Comparison of ENCODE assay signal across 7 cellular contexts in the genomic region with DNA sequence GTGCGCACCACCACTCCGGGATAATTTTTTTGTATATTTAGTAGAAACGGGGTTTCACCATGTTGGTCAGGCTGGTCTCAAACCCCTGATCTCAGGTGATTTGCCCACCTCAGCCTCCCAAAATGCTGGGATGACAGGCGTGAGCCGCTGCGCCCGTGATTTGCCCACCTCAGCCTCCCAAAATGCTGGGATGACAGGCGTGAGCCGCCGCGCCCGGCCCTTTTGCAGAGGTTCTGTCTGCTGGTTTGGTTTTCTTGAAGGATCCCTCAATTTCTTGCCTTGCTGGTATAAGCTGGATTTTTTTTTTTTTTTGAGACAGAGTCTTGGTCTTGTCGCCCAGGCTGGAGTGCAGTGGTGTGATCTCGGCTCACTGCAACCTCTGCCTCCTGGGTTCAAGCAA. TPM values are rescaled to one million over a fixed set of nuclear protein-coding genes. Genes with fewer than 3 reads are reported as not detected.
A peak's percentile ranks its signal among the peaks of the same experiment; 100 is the strongest.
DNase-seq lines count a peak whose midpoint lies in the region; ATAC-seq and TF ChIP-seq lines count a peak whose summit lies in the region.
"Not testable (repeated sequence)": the region's sequence is repeated elsewhere in the genome, so short reads cannot be mapped to it uniquely, and the experiment has no call there.

No MANE protein-coding gene starts in this region.

- peaks cover 90% of the 10 kb centered on the region for H3K79me2 ChIP-seq in OCI-LY1 (ENCODE audit: insufficient read depth, low read length)

- ATAC-seq in CD8-positive, alpha-beta T cell; T-helper 17 cell; activated CD8-positive, alpha-beta T cell treated with anti-CD3 and anti-CD28 coated beads for 36 hours; Right ventricle myocardium inferior; naive thymus-derived CD8-positive, alpha-beta T cell; sciatic nerve: not testable (repeated sequence)

- peaks cover 62% of the 10 kb centered on the region for H3K4me1 Mint-ChIP-seq in CD8-positive, alpha-beta T cell (ENCODE audit: low read depth)
- H3K4me1 Mint-ChIP-seq in T-helper 17 cell, result peaks cover 36% of the 10 kb centered on the region
- H3K4me1 Mint-ChIP-seq in activated CD8-positive, alpha-beta T cell treated with anti-CD3 and anti-CD28 coated beads for 36 hours (ENCODE audit: low read depth), result peaks cover 55% of the 10 kb centered on the region
- H3K4me1 Mint-ChIP-seq in naive thymus-derived CD8-positive, alpha-beta T cell, result peaks cover 29 to 75% (median 65%) of the 10 kb centered on the region in 4 donors

- H3K36me3 Mint-ChIP-seq in CD8-positive, alpha-beta T cell, result peaks cover 11% of the 10 kb centered on the region
- not testable (repeated sequence) for H3K36me3 Mint-ChIP-seq in T-helper 17 cell (ENCODE audit: low read depth); naive thymus-derived CD8-positive, alpha-beta T cell
- H3K36me3 Mint-ChIP-seq in activated CD8-positive, alpha-beta T cell treated with anti-CD3 and anti-CD28 coated beads for 36 hours (ENCODE audit: low read depth), result peaks cover 22% of the 10 kb centered on the region

- intact Hi-C loops in CD8-positive, alpha-beta T cell (cut with DNase I, micrococcal nuclease); activated CD8-positive, alpha-beta T cell treated with anti-CD3 and anti-CD28 coated beads for 36 hours (cut with micrococcal nuclease); Right ventricle myocardium inferior (cut with DNase I); sciatic nerve (cut with DNase I): not testable (repeated sequence)

- not testable (repeated sequence) for H4K20me1 ChIP-seq in OCI-LY1 (ENCODE audit: insufficient read depth, low read length)

- not testable (repeated sequence) for H3K9me2 ChIP-seq in OCI-LY1 (ENCODE audit: low read depth, low read length)

- H3K27me3 Mint-ChIP-seq in CD8-positive, alpha-beta T cell (ENCODE audit: low read depth); T-helper 17 cell; activated CD8-positive, alpha-beta T cell treated with anti-CD3 and anti-CD28 coated beads for 36 hours; naive thymus-derived CD8-positive, alpha-beta T cell: not testable (repeated sequence)

- H3K4me3 Mint-ChIP-seq in CD8-positive, alpha-beta T cell; T-helper 17 cell; activated CD8-positive, alpha-beta T cell treated with anti-CD3 and anti-CD28 coated beads for 36 hours: not testable (repeated sequence)
- peak overlapping the region in 4 of 10 donors; percentile 4 to 90 (median 67) for H3K4me3 Mint-ChIP-seq in naive thymus-derived CD8-positive, alpha-beta T cell

- H3K9me3 ChIP-seq in CD8-positive, alpha-beta T cell (ENCODE audit: low read length); OCI-LY1 (ENCODE audit: low read length); T-helper 17 cell (ENCODE audit: control insufficient read depth, low read length, poor library complexity, severe bottlenecking): not testable (repeated sequence)

- not testable (repeated sequence) for H3K9ac ChIP-seq in OCI-LY1 (ENCODE audit: low read length)

- not testable (repeated sequence) for H2AFZ ChIP-seq in OCI-LY1 (ENCODE audit: low read length)

- not testable (repeated sequence) for H3F3A ChIP-seq in OCI-LY1 (ENCODE audit: insufficient read depth, low read length)

- POLR2A ChIA-PET in CD8-positive, alpha-beta T cell (lab: Charles Lee), result not testable (repeated sequence)
- POLR2A ChIA-PET in activated CD8-positive, alpha-beta T cell treated with anti-CD3 and anti-CD28 coated beads for 36 hours (lab: Charles Lee), result interaction anchor here (0.7 to 1.0 kb wide), 3 partner anchors 35 to 385 kb away, joined by 3 read pairs; no protein-coding TSS in a partner anchor
- POLR2A ChIA-PET in naive thymus-derived CD8-positive, alpha-beta T cell (lab: Charles Lee), result interaction anchor here (2.0 kb wide), 1 partner anchor 9 kb away, joined by 15 read pairs; a partner anchor contains a TSS

- not testable (repeated sequence) for TF ChIP-seq CTCF in CD8-positive, alpha-beta T cell (IDR thresholded peaks at IDR 0.05); OCI-LY1 (IDR thresholded peaks at IDR 0.05; ENCODE audit: low read length); activated CD8-positive, alpha-beta T cell treated with anti-CD3 and anti-CD28 coated beads for 36 hours (IDR thresholded peaks at IDR 0.05)

- DNase-seq in CD8-positive, alpha-beta T cell; T-helper 17 cell; activated CD8-positive, alpha-beta T cell treated with anti-CD3 and anti-CD28 coated beads for 36 hours; naive thymus-derived CD8-positive, alpha-beta T cell: not testable (repeated sequence)
- peak; percentile 39 for DNase-seq in Right ventricle myocardium inferior (ENCODE audit: missing footprints)
- DNase-seq in sciatic nerve (ENCODE audit: low spot score), result peak; percentile 47

- not testable (repeated sequence) for H3K4me3 ChIP-seq in CD8-positive, alpha-beta T cell (ENCODE audit: low read depth, low read length); OCI-LY1 (ENCODE audit: low read depth, low read length, poor library complexity, severe bottlenecking)

- not testable (repeated sequence) for H3K27ac ChIP-seq in CD8-positive, alpha-beta T cell (ENCODE audit: low read depth, low read length)
- peak overlapping the region; percentile 49 for H3K27ac ChIP-seq in OCI-LY1 (ENCODE audit: low read depth, low read length, poor library complexity, severe bottlenecking)

- peak overlapping the region; percentile 22 for H3K27ac Mint-ChIP-seq in CD8-positive, alpha-beta T cell
- H3K27ac Mint-ChIP-seq in T-helper 17 cell, result peak overlapping the region; percentile 39
- peak overlapping the region; percentile 94 for H3K27ac Mint-ChIP-seq in activated CD8-positive, alpha-beta T cell treated with anti-CD3 and anti-CD28 coated beads for 36 hours
- peak overlapping the region in 6 of 10 donors; percentile 21 to 94 (median 92) for H3K27ac Mint-ChIP-seq in naive thymus-derived CD8-positive, alpha-beta T cell

- not testable (repeated sequence) for H3K4me2 ChIP-seq in OCI-LY1 (ENCODE audit: low read length)

- not testable (repeated sequence) for H3K27me3 ChIP-seq in CD8-positive, alpha-beta T cell (ENCODE audit: insufficient read depth, low read length); OCI-LY1 (ENCODE audit: insufficient read depth, low read length)

- H3K9me3 Mint-ChIP-seq in CD8-positive, alpha-beta T cell; activated CD8-positive, alpha-beta T cell treated with anti-CD3 and anti-CD28 coated beads for 36 hours; naive thymus-derived CD8-positive, alpha-beta T cell: not testable (repeated sequence)

- H3K4me1 ChIP-seq in CD8-positive, alpha-beta T cell (ENCODE audit: insufficient read depth, low read length), result peaks cover 50% of the 10 kb centered on the region
- peaks cover 76% of the 10 kb centered on the region for H3K4me1 ChIP-seq in OCI-LY1 (ENCODE audit: insufficient read depth, low read length, severe bottlenecking)

- CTCF ChIA-PET in CD8-positive, alpha-beta T cell (lab: Charles Lee), result interaction anchor here (1.5 kb wide), 1 partner anchor 68 kb away, joined by 6 read pairs; no protein-coding TSS in a partner anchor
- CTCF ChIA-PET in activated CD8-positive, alpha-beta T cell treated with anti-CD3 and anti-CD28 coated beads for 36 hours (lab: Charles Lee), result interaction anchor here (0.9 to 2.0 kb wide), 5 partner anchors 9 to 68 kb away, joined by 3 to 6 read pairs (median 3); a partner anchor contains a TSS

- not testable (repeated sequence) for H3K36me3 ChIP-seq in CD8-positive, alpha-beta T cell (ENCODE audit: insufficient read depth, low read length)
- peaks cover 27% of the 10 kb centered on the region for H3K36me3 ChIP-seq in OCI-LY1 (ENCODE audit: insufficient read depth, low read length)

RNA-seq across cellular contexts. Expression of a gene that starts 8.6 kb away (rescaled TPM):
- total RNA-seq in CD8-positive, alpha-beta T cell, result 10 to 100 TPM; 83.1 to 86.2 TPM
- total RNA-seq in T-helper 17 cell (100 to 1,000 TPM; 106 to 108 TPM), Right ventricle myocardium inferior (30.5 TPM), sciatic nerve (104 TPM)
- 10 to 100 TPM; 62.1 to 67.1 TPM for total RNA-seq in activated CD8-positive, alpha-beta T cell treated with anti-CD3 and anti-CD28 coated beads for 36 hours
- total RNA-seq in naive thymus-derived CD8-positive, alpha-beta T cell, result 100 to 1,000 TPM; 111 to 113 TPM
- 10 to 100 TPM; 20.9 to 34.4 (median 23.0) TPM for polyA plus RNA-seq in naive thymus-derived CD8-positive, alpha-beta T cell

RNA-seq across cellular contexts. Expression of a gene that starts 21.9 kb away (rescaled TPM):
- total RNA-seq in CD8-positive, alpha-beta T cell, result 10 to 100 TPM; 30.8 to 35.9 TPM
- 10 to 100 TPM; 54.8 to 83.8 TPM for total RNA-seq in T-helper 17 cell
- 10 to 100 TPM; 29.0 TPM for total RNA-seq in activated CD8-positive, alpha-beta T cell treated with anti-CD3 and anti-CD28 coated beads for 36 hours
- 17.5 TPM for total RNA-seq in Right ventricle myocardium inferior
- total RNA-seq in naive thymus-derived CD8-positive, alpha-beta T cell, result 10 to 100 TPM; 83.2 to 86.8 TPM
- polyA plus RNA-seq in naive thymus-derived CD8-positive, alpha-beta T cell, result 10 to 100 TPM; 27.2 to 42.4 (median 32.9) TPM
- 30.6 TPM for total RNA-seq in sciatic nerve

RNA-seq across cellular contexts. Expression of a gene that starts 37.1 kb away (rescaled TPM):
- 10 to 100 TPM in 1 of 2 experiments, 1 to 10 TPM in 1; 9.0 to 10.3 TPM for total RNA-seq in CD8-positive, alpha-beta T cell
- total RNA-seq in T-helper 17 cell, result 10 to 100 TPM; 12.1 to 18.2 TPM
- total RNA-seq in activated CD8-positive, alpha-beta T cell treated with anti-CD3 and anti-CD28 coated beads for 36 hours, result 10 to 100 TPM; 45.9 to 46.5 TPM
- 10.8 TPM for total RNA-seq in Right ventricle myocardium inferior
- 10 to 100 TPM; 25.5 to 27.5 TPM for total RNA-seq in naive thymus-derived CD8-positive, alpha-beta T cell
- polyA plus RNA-seq in naive thymus-derived CD8-positive, alpha-beta T cell, result 10 to 100 TPM in 1 of 3 donors, 1 to 10 TPM in 2; 5.5 to 15.7 (median 7.7) TPM
- 15.6 TPM for total RNA-seq in sciatic nerve

RNA-seq across cellular contexts. Expression of a gene that starts 48.7 kb away (rescaled TPM):
- total RNA-seq in CD8-positive, alpha-beta T cell, result 10 to 100 TPM; 47.0 to 49.8 TPM
- total RNA-seq in T-helper 17 cell, result 10 to 100 TPM; 46.1 to 52.0 TPM
- 10 to 100 TPM; 33.7 to 35.0 TPM for total RNA-seq in activated CD8-positive, alpha-beta T cell treated with anti-CD3 and anti-CD28 coated beads for 36 hours
- total RNA-seq in Right ventricle myocardium inferior, result 17.2 TPM
- total RNA-seq in naive thymus-derived CD8-positive, alpha-beta T cell, result 10 to 100 TPM; 76.9 to 80.7 TPM
- polyA plus RNA-seq in naive thymus-derived CD8-positive, alpha-beta T cell, result 10 to 100 TPM; 26.2 to 32.8 (median 29.8) TPM
- total RNA-seq in sciatic nerve, result 33.1 TPM

Comparison
In these comparisons a context has a peak if more than half of its experiments do, and no peak if none do; other contexts are left out.
1. H3K27ac Mint-ChIP-seq: peak in every context shown above with its lines; median percentile 94 in activated CD8-positive, alpha-beta T cell treated with anti-CD3 and anti-CD28 coated beads for 36 hours; 92 in naive thymus-derived CD8-positive, alpha-beta T cell; 39 in T-helper 17 cell; 22 in CD8-positive, alpha-beta T cell.